8 cellular contexts compared by ENCODE assay signal in genomic region chr1:27915082-27915575, GRCh38. TPM values are rescaled to one million over a fixed set of nuclear protein-coding genes. Genes with fewer than 3 reads are reported as not detected.
DNase-seq lines count a peak whose midpoint lies in the region; ATAC-seq and TF ChIP-seq lines count a peak whose summit lies in the region.

No MANE protein-coding gene starts in this region.

- H2AFZ ChIP-seq in mammary epithelial cell (ENCODE audit: low read depth, low read length) = peak overlapping the region; percentile 95

- WGBS in mammary epithelial cell (ENCODE audit: low coverage, missing lambda C conversion rate) = 68% methylated on average over 7 of the region's 7 CpGs

- intact Hi-C loops in mammary epithelial cell (cut with micrococcal nuclease) = no loop called here

- TF ChIP-seq CTCF in AG04450 (IDR thresholded peaks at IDR 0.05; ENCODE audit: low read depth, low read length) (no peak), mammary epithelial cell (conservative IDR thresholded peaks at IDR 0.05 in 1 of 2, IDR thresholded peaks at IDR 0.05 in 1 of 2; ENCODE audit: extremely low read depth in 1 of 2, insufficient read depth in 1 of 2, low read depth in 1 of 2, low read length in 2 of 2) (no peak), nephron progenitor cell (IDR thresholded peaks at IDR 0.05) (no peak)

- no TSS peak for BruUV-seq in mammary epithelial cell (replicated peaks; lab: Mats Ljungman, UMichigan)

- H3K36me3 ChIP-seq in mammary epithelial cell (ENCODE audit: insufficient read depth, low read length) = no peaks in the 10 kb centered on the region

- peaks cover 22% of the 10 kb centered on the region for H3K36me3 Mint-ChIP-seq in nephron progenitor cell (ENCODE audit: low read depth)

- peaks cover 10% of the 10 kb centered on the region for H3K4me1 ChIP-seq in mammary epithelial cell (ENCODE audit: insufficient read depth, low read length)

- H3K9ac ChIP-seq in mammary epithelial cell (ENCODE audit: insufficient read depth, low read length) = no peak overlapping the region

- CTCF ChIA-PET in AG04450 (lab: Charles Lee) (no interaction called here), mammary epithelial cell (lab: Charles Lee; ENCODE audit: low non-redundant PET) (no interaction called here)

- H3K27me3 ChIP-seq in AG04450 (ENCODE audit: control insufficient read depth, insufficient read depth, low read length) (no peaks in the 10 kb centered on the region), mammary epithelial cell (ENCODE audit: insufficient read depth, low read length) (no peaks in the 10 kb centered on the region)

- POLR2A ChIA-PET in AG04450 (lab: Yijun Ruan, JAX) = no interaction called here

- peak overlapping the region; percentile 100 for H3K4me3 Mint-ChIP-seq in nephron progenitor cell

- no peaks in the 10 kb centered on the region for H4K20me1 ChIP-seq in mammary epithelial cell (ENCODE audit: insufficient read depth, low read length)

- H3K4me1 Mint-ChIP-seq in nephron progenitor cell = peaks cover 12% of the 10 kb centered on the region

- ATAC-seq in HG03432 (IDR thresholded peaks at IDR 0.05; ENCODE audit: unreplicated experiment) = peak; percentile 1
- ATAC-seq in HG02610 (IDR thresholded peaks at IDR 0.05; ENCODE audit: unreplicated experiment) = no peak

- no peak overlapping the region for H3K27ac Mint-ChIP-seq in nephron progenitor cell

- peak overlapping the region; percentile 68 for H3K27ac ChIP-seq in AG04450 (ENCODE audit: low read depth, low read length)
- H3K27ac ChIP-seq in mammary epithelial cell (ENCODE audit: insufficient read depth, low read depth, low read length) = peak overlapping the region; percentile 46

- peaks cover 51% of the 10 kb centered on the region for H3K27me3 Mint-ChIP-seq in nephron progenitor cell (ENCODE audit: low read depth, poor library complexity)

- in situ Hi-C loops in mammary epithelial cell (cut with MboI; ENCODE audit: low sequenced_read_pairs in 2 of 2) = no loop called here

- H3K4me3 ChIP-seq in AG04450 (ENCODE audit: low read depth, low read length) = peak overlapping the region; percentile 33
- no peak overlapping the region for H3K4me3 ChIP-seq in mammary epithelial cell (replicated peaks in 1 of 3; ENCODE audit: insufficient read depth in 1 of 3, low read depth in 2 of 3, low read length in 3 of 3)

- peaks cover 12% of the 10 kb centered on the region for H3K9me3 Mint-ChIP-seq in nephron progenitor cell

- peaks cover 28% of the 10 kb centered on the region for H3K79me2 ChIP-seq in mammary epithelial cell (ENCODE audit: insufficient read depth, low read length)

- no peak for DNase-seq in AG04450 (ENCODE audit: low read depth, low spot score)
- DNase-seq in mammary epithelial cell = no peak
- no peak for DNase-seq in nephron progenitor cell
- DNase-seq in NCI-H187 (lab: John Stamatoyannopoulos, UW) = no peak
- DNase-seq in NCI-H2029 (lab: John Stamatoyannopoulos, UW) = no peak
- no peak for DNase-seq in RPMI8226

- dilution Hi-C loops in mammary epithelial cell (cut with HindIII; ENCODE audit: low sequenced_read_pairs) = no loop called here

- H3K4me2 ChIP-seq in mammary epithelial cell (ENCODE audit: insufficient read depth, low read depth, low read length) = peak overlapping the region; percentile 50

- H3K9me3 ChIP-seq in AG04450 (ENCODE audit: control insufficient read depth, insufficient read depth, low read length) (peaks cover 10% of the 10 kb centered on the region), mammary epithelial cell (replicated peaks; ENCODE audit: insufficient read depth, low read length) (no peaks in the 10 kb centered on the region)

RNA-seq across cellular contexts. Expression of gene RPA2, which starts 0.8 kb away (rescaled TPM):
- polyA plus RNA-seq in AG04450 (2011; rRNA removed) (35.9 and 49.1 TPM in 2 replicates), mammary epithelial cell (39.7 TPM)
- polyA minus RNA-seq in AG04450 (2011; rRNA and poly(A)+ RNA removed) = 12.6 and 14.3 TPM in 2 replicates
- total RNA-seq in mammary epithelial cell = 10 to 100 TPM; 27.7 to 30.8 TPM
- polyA minus RNA-seq in mammary epithelial cell = 6.7 TPM

RNA-seq across cellular contexts. Expression of gene SMPDL3B, which starts 19.7 kb away (rescaled TPM):
- polyA plus RNA-seq in AG04450 (2011; rRNA removed) (0.05 and 0.07 TPM in 2 replicates), mammary epithelial cell (13.9 TPM)
- not detected in 2 replicates for polyA minus RNA-seq in AG04450 (2011; rRNA and poly(A)+ RNA removed)
- total RNA-seq in mammary epithelial cell = 10 to 100 TPM in 1 of 2 donors, 1 to 10 TPM in 1; 3.6 to 10.8 TPM
- polyA minus RNA-seq in mammary epithelial cell = 3.0 TPM

RNA-seq across cellular contexts. Expression of gene THEMIS2, which starts 42.8 kb away (rescaled TPM):
- 13.0 and 14.1 TPM in 2 replicates for polyA plus RNA-seq in AG04450 (2011; rRNA removed)
- 10.2 and 12.6 TPM in 2 replicates for polyA minus RNA-seq in AG04450 (2011; rRNA and poly(A)+ RNA removed)
- 1 to 10 TPM; 3.7 to 4.2 TPM for total RNA-seq in mammary epithelial cell
- 1.8 TPM for polyA plus RNA-seq in mammary epithelial cell
- polyA minus RNA-seq in mammary epithelial cell = 3.4 TPM

RNA-seq across cellular contexts. Expression of gene XKR8, which starts 44.6 kb away (rescaled TPM):
- polyA plus RNA-seq in AG04450 (2011; rRNA removed) (7.9 and 8.2 TPM in 2 replicates), mammary epithelial cell (5.1 TPM)
- 5.4 and 6.9 TPM in 2 replicates for polyA minus RNA-seq in AG04450 (2011; rRNA and poly(A)+ RNA removed)
- 1 to 10 TPM; 4.3 to 4.5 TPM for total RNA-seq in mammary epithelial cell
- 2.6 TPM for polyA minus RNA-seq in mammary epithelial cell

Comparison
In these comparisons a context has a peak if more than half of its experiments do, and no peak if none do; other contexts are left out.
1. RNA of gene SMPDL3B, which starts 19.7 kb away (polyA plus RNA-seq): 13.9 TPM in mammary epithelial cell (single experiment); 0.05 to 0.07 TPM in AG04450; every median in the first group is over 10 times any median in the second.